Comparison of ENCODE assay signal across 10 cellular contexts in genomic region chr16:89431158-89431584, GRCh38. TPM values are rescaled to one million over a fixed set of nuclear protein-coding genes. Genes with fewer than 3 reads are reported as not detected.
DNase-seq lines count a peak whose midpoint lies in the region; ATAC-seq, FAIRE-seq and TF ChIP-seq lines count a peak whose summit lies in the region.
"Had no signal": no experiment of that assay in that cellular context is flagged by ENCODE, and none has a peak within 500 bp of the region (broad histone marks: within the 10 kb centered on the region; RNA-seq: fewer than 3 reads in every experiment).

No MANE protein-coding gene starts in this region.

- peak overlapping the region in 1 of 10 donors; percentile 48 for H3K4me3 Mint-ChIP-seq in naive thymus-derived CD8-positive, alpha-beta T cell
- H3K4me3 Mint-ChIP-seq: natural killer cell had no signal

- DNase-seq in DMS53 treated with DMSO at 0.1 percent for 48 hours (lab: John Stamatoyannopoulos, UW; ENCODE audit: unreplicated experiment) (peak; percentile 89), NCI-H2196 treated with DMSO at 0.1 percent for 48 hours (lab: John Stamatoyannopoulos, UW; ENCODE audit: unreplicated experiment) (peak; percentile 9), fibroblast of peridontal ligament (ENCODE audit: extremely low read depth) (peak; percentile 78), pancreas (no peak), tibial nerve (ENCODE audit: low spot score in 2 of 2) (no peak), NCI-H2107 (lab: John Stamatoyannopoulos, UW) (no peak), uterus (no peak)
- DNase-seq in naive thymus-derived CD8-positive, alpha-beta T cell = no peak
- DNase-seq: activated gamma-delta T cell, natural killer cell had no signal

- H3K9me3 ChIP-seq in pancreas (no peaks in the 10 kb centered on the region), tibial nerve (no peaks in the 10 kb centered on the region), uterus (no peaks in the 10 kb centered on the region)

- H3K4me1 ChIP-seq in pancreas = peaks cover 6 to 11% (median 6%) of the 10 kb centered on the region in 3 donors
- peaks cover 0 to 65% (median 31%) of the 10 kb centered on the region in 4 donors for H3K4me1 ChIP-seq in tibial nerve
- peaks cover 5 to 15% of the 10 kb centered on the region in 2 donors for H3K4me1 ChIP-seq in uterus

- ATAC-seq in pancreas = peak; percentile 37 to 79 (median 68)
- ATAC-seq in naive thymus-derived CD8-positive, alpha-beta T cell = no peak

- TF ChIP-seq POLR2A in tibial nerve (IDR thresholded peaks at IDR 0.05) = no peak
- TF ChIP-seq POLR2A in uterus (IDR thresholded peaks at IDR 0.05) = no peak

- H3K27me3 Mint-ChIP-seq in naive thymus-derived CD8-positive, alpha-beta T cell = peaks cover 0 to 2% (median 0%) of the 10 kb centered on the region in 5 donors

- no peaks in the 10 kb centered on the region for H3K27me3 ChIP-seq in pancreas
- no peaks in the 10 kb centered on the region for H3K27me3 ChIP-seq in tibial nerve
- H3K27me3 ChIP-seq in uterus = no peaks in the 10 kb centered on the region

- no peaks in the 10 kb centered on the region for H3K9me3 Mint-ChIP-seq in naive thymus-derived CD8-positive, alpha-beta T cell
- H3K9me3 Mint-ChIP-seq: natural killer cell had no signal

- H3K27ac Mint-ChIP-seq in naive thymus-derived CD8-positive, alpha-beta T cell = peak overlapping the region in 2 of 10 donors; percentile 54 to 88
- H3K27ac Mint-ChIP-seq: natural killer cell had no signal

- H3K36me3 ChIP-seq in pancreas = no peaks in the 10 kb centered on the region
- H3K36me3 ChIP-seq in tibial nerve = no peaks in the 10 kb centered on the region
- H3K36me3 ChIP-seq in uterus = no peaks in the 10 kb centered on the region

- intact Hi-C loops in pancreas (cut with DNase I) (no loop called here), uterus (cut with DNase I; ENCODE audit: low total_unique reads) (no loop called here)

- peaks cover 0 to 17% (median 2%) of the 10 kb centered on the region in 3 donors for H3K36me3 Mint-ChIP-seq in naive thymus-derived CD8-positive, alpha-beta T cell
- H3K36me3 Mint-ChIP-seq: natural killer cell had no signal

- no peak for TF ChIP-seq EP300 in tibial nerve (IDR thresholded peaks at IDR 0.05)

- no peak overlapping the region for H3K27ac ChIP-seq in pancreas
- H3K27ac ChIP-seq in tibial nerve = no peak overlapping the region
- H3K27ac ChIP-seq in uterus = no peak overlapping the region

- no peak for TF ChIP-seq CTCF in pancreas (IDR thresholded peaks at IDR 0.05)
- no peak for TF ChIP-seq CTCF in tibial nerve (IDR thresholded peaks at IDR 0.05)
- TF ChIP-seq CTCF in uterus (IDR thresholded peaks at IDR 0.05) = no peak

- POLR2A ChIA-PET in naive thymus-derived CD8-positive, alpha-beta T cell (lab: Charles Lee) = interaction anchor here (1.3 kb wide), 1 partner anchor 11 kb away, joined by 3 read pairs; no protein-coding TSS in a partner anchor

- peaks cover 12 to 40% (median 37%) of the 10 kb centered on the region in 4 donors for H3K4me1 Mint-ChIP-seq in naive thymus-derived CD8-positive, alpha-beta T cell

- 29 to 33% methylated on average over 12 of the region's 12 CpGs for WGBS in pancreas, 2 donors
- 51 to 57% methylated on average over 12 of the region's 12 CpGs for WGBS in tibial nerve, 2 donors

- H3K4me3 ChIP-seq in pancreas = no peak overlapping the region
- H3K4me3 ChIP-seq in tibial nerve = no peak overlapping the region
- no peak overlapping the region for H3K4me3 ChIP-seq in uterus

- FAIRE-seq in pancreas (lab: Jason Lieb, UNC) = no peak

RNA-seq across cellular contexts. Expression of gene ANKRD11, which starts 59.2 kb away (rescaled TPM):
- total RNA-seq in pancreas (10 to 100 TPM; 43.9 to 74.0 (median 44.9) TPM), tibial nerve (100 to 1,000 TPM; 104 to 177 (median 112) TPM), uterus (100 to 1,000 TPM in 1 of 4 donors, 10 to 100 TPM in 3; 20.5 to 182 (median 45.5) TPM)
- polyA plus RNA-seq in pancreas = 10 to 100 TPM; 47.0 to 74.0 TPM
- 100 to 1,000 TPM; 326 to 328 TPM for total RNA-seq in naive thymus-derived CD8-positive, alpha-beta T cell
- polyA plus RNA-seq in naive thymus-derived CD8-positive, alpha-beta T cell = 10 to 100 TPM in 2 of 3 donors, 1 to 10 TPM in 1; 8.9 to 61.1 (median 13.9) TPM

Comparison
In these comparisons a context has a peak if more than half of its experiments do, and no peak if none do; other contexts are left out.
1. DNase-seq: peak in DMS53 treated with DMSO at 0.1 percent for 48 hours (single experiment), NCI-H2196 treated with DMSO at 0.1 percent for 48 hours (single experiment) and fibroblast of peridontal ligament (single experiment); none in pancreas (0 of 6), naive thymus-derived CD8-positive, alpha-beta T cell (0 of 10), tibial nerve (0 of 2), NCI-H2107 (single experiment) and uterus (0 of 2).
2. ATAC-seq: peak in pancreas (4 of 4); none in naive thymus-derived CD8-positive, alpha-beta T cell (0 of 2).